Comparison of ENCODE assay signal across 11 cellular contexts in genomic region chr17:76273435-76273921, GRCh38. TPM values are rescaled to one million over a fixed set of nuclear protein-coding genes. Genes with fewer than 3 reads are reported as not detected.
DNase-seq lines count a peak whose midpoint lies in the region; ATAC-seq, FAIRE-seq and TF ChIP-seq lines count a peak whose summit lies in the region.
"Had no signal": no experiment of that assay in that cellular context is flagged by ENCODE, and none has a peak within 500 bp of the region (broad histone marks: within the 10 kb centered on the region; RNA-seq: fewer than 3 reads in every experiment).

No MANE protein-coding gene starts in this region.

- peak overlapping the region; percentile 54 for H3K27ac ChIP-seq in cardiac muscle cell
- peak overlapping the region in 1 of 10 donors; percentile 53 for H3K27ac ChIP-seq in heart right ventricle
- H3K27ac ChIP-seq in mesenchymal stem cell (ENCODE audit: low read length, poor library complexity, severe bottlenecking): no peak overlapping the region
- peak overlapping the region in 3 of 4 donors; percentile 10 to 84 (median 51) for H3K27ac ChIP-seq in upper lobe of left lung

- H3K9ac ChIP-seq in mesenchymal stem cell (ENCODE audit: low read length): no peak overlapping the region

- no peaks in the 10 kb centered on the region for H3K9me3 ChIP-seq in cardiac muscle cell (ENCODE audit: low read depth)
- H3K9me3 ChIP-seq in heart right ventricle: no peaks in the 10 kb centered on the region
- H3K9me3 ChIP-seq in mesenchymal stem cell (ENCODE audit: control insufficient read depth, low read length): no peaks in the 10 kb centered on the region
- no peaks in the 10 kb centered on the region for H3K9me3 ChIP-seq in upper lobe of left lung
- H3K9me3 ChIP-seq: BE2C had no signal

- H2AFZ ChIP-seq in mesenchymal stem cell (ENCODE audit: low read depth, low read length): no peak overlapping the region

- no peak overlapping the region for H4K8ac ChIP-seq in mesenchymal stem cell (ENCODE audit: low read length)

- no peaks in the 10 kb centered on the region for H3K9me3 Mint-ChIP-seq in activated CD8-positive, alpha-beta T cell treated with anti-CD3 and anti-CD28 coated beads for 36 hours
- H3K9me3 Mint-ChIP-seq: WTC11 had no signal

- intact Hi-C loops in heart right ventricle (cut with DNase I): loop anchor here in 1 of 10 donors (10.0 kb wide), 1 partner anchor 259 kb away; no protein-coding TSS in a partner anchor
- intact Hi-C loops in activated CD8-positive, alpha-beta T cell treated with anti-CD3 and anti-CD28 coated beads for 36 hours (cut with micrococcal nuclease): no loop called here

- no peak overlapping the region for H2BK12ac ChIP-seq in mesenchymal stem cell (ENCODE audit: low read length in 2 of 2)

- CTCF ChIA-PET in activated CD8-positive, alpha-beta T cell treated with anti-CD3 and anti-CD28 coated beads for 36 hours (lab: Charles Lee): interaction anchor here (1.0 to 5.0 kb wide), 11 partner anchors 9 to 259 kb away, joined by 3 to 84 read pairs (median 4); partner anchors contain the start of gene FOXJ1

- no peaks in the 10 kb centered on the region for H3K27me3 Mint-ChIP-seq in activated CD8-positive, alpha-beta T cell treated with anti-CD3 and anti-CD28 coated beads for 36 hours

- TF ChIP-seq POLR2A in upper lobe of left lung (IDR thresholded peaks at IDR 0.05) (peak in 1 of 4 donors; percentile 17), H54 (IDR thresholded peaks at IDR 0.05; ENCODE audit: low read depth, low read length) (no peak)

- peak overlapping the region; percentile 3 for H2BK5ac ChIP-seq in mesenchymal stem cell (ENCODE audit: low read depth, low read length, poor library complexity, severe bottlenecking)

- H3K4ac ChIP-seq in mesenchymal stem cell (ENCODE audit: low read depth in 1 of 2, low read length in 2 of 2): no peak overlapping the region

- H4K91ac ChIP-seq in mesenchymal stem cell (ENCODE audit: low read length): no peak overlapping the region

- POLR2A ChIA-PET in activated CD8-positive, alpha-beta T cell treated with anti-CD3 and anti-CD28 coated beads for 36 hours (lab: Charles Lee): interaction anchor here (0.8 to 28.3 kb wide), 12 partner anchors 22 to 203 kb away, joined by 3 to 960 read pairs (median 13); partner anchors contain the start of genes EXOC7, RNF157, SPHK1 and UBALD2

- H3K4me3 ChIP-seq in cardiac muscle cell: no peak overlapping the region
- no peak overlapping the region for H3K4me3 ChIP-seq in heart right ventricle
- H3K4me3 ChIP-seq in mesenchymal stem cell (ENCODE audit: insufficient read depth in 1 of 2, low read depth in 1 of 2, low read length in 2 of 2): no peak overlapping the region
- no peak overlapping the region for H3K4me3 ChIP-seq in upper lobe of left lung

- H3K27me3 ChIP-seq in cardiac muscle cell (no peaks in the 10 kb centered on the region), heart right ventricle (no peaks in the 10 kb centered on the region), mesenchymal stem cell (ENCODE audit: control insufficient read depth in 1 of 2, insufficient read depth in 1 of 2, low read length in 2 of 2) (no peaks in the 10 kb centered on the region), upper lobe of left lung (no peaks in the 10 kb centered on the region)
- H3K27me3 ChIP-seq: BE2C had no signal

- H3K4me2 ChIP-seq in mesenchymal stem cell (ENCODE audit: low read length, poor library complexity, severe bottlenecking): no peak overlapping the region

- no peak overlapping the region for H2BK15ac ChIP-seq in mesenchymal stem cell (ENCODE audit: low read depth, poor library complexity, severe bottlenecking)

- H3K36me3 ChIP-seq in cardiac muscle cell: peaks cover 2% of the 10 kb centered on the region
- peaks cover 0 to 30% (median 0%) of the 10 kb centered on the region in 9 donors for H3K36me3 ChIP-seq in heart right ventricle
- peaks cover 16 to 50% of the 10 kb centered on the region in 2 experiments for H3K36me3 ChIP-seq in mesenchymal stem cell (ENCODE audit: control insufficient read depth in 1 of 2, insufficient read depth in 2 of 2, low read depth in 1 of 2, low read length in 2 of 2)
- H3K36me3 ChIP-seq in upper lobe of left lung: peaks cover 2 to 25% (median 21%) of the 10 kb centered on the region in 4 donors
- H3K36me3 ChIP-seq: BE2C had no signal

- H3K36me3 Mint-ChIP-seq in activated CD8-positive, alpha-beta T cell treated with anti-CD3 and anti-CD28 coated beads for 36 hours (ENCODE audit: low read depth): peaks cover 30% of the 10 kb centered on the region
- H3K36me3 Mint-ChIP-seq: WTC11 had no signal

- no peak overlapping the region for H2AK5ac ChIP-seq in mesenchymal stem cell (ENCODE audit: low read length, severe bottlenecking)

- no peak overlapping the region for H3K18ac ChIP-seq in mesenchymal stem cell (ENCODE audit: low read depth in 1 of 2, low read length in 2 of 2)

- no peak for DNase-seq in cardiac muscle cell (ENCODE audit: low read depth in 1 of 2, low spot score in 1 of 2)
- DNase-seq in heart right ventricle: no peak
- peak; percentile 28 for DNase-seq in activated CD8-positive, alpha-beta T cell treated with anti-CD3 and anti-CD28 coated beads for 36 hours
- peak; percentile 46 for DNase-seq in mesenchymal stem cell
- DNase-seq in upper lobe of left lung: peak in 1 of 2 donors; percentile 70
- DNase-seq in NCI-H1105 (lab: John Stamatoyannopoulos, UW): no peak
- no peak for DNase-seq in NCI-H1048 (lab: John Stamatoyannopoulos, UW)
- DNase-seq in H54 (ENCODE audit: insufficient read length, low spot score): no peak
- DNase-seq: BE2C, RPMI8226 had no signal

- TF ChIP-seq CTCF in cardiac muscle cell (IDR thresholded peaks at IDR 0.05; ENCODE audit: low read depth, low read length): no peak
- TF ChIP-seq CTCF in heart right ventricle (IDR thresholded peaks at IDR 0.05): no peak
- no peak for TF ChIP-seq CTCF in activated CD8-positive, alpha-beta T cell treated with anti-CD3 and anti-CD28 coated beads for 36 hours (IDR thresholded peaks at IDR 0.05)
- no peak for TF ChIP-seq CTCF in upper lobe of left lung (IDR thresholded peaks at IDR 0.05)

- no peak overlapping the region for H3K14ac ChIP-seq in mesenchymal stem cell (ENCODE audit: low read length in 2 of 2)

- H3K4me3 Mint-ChIP-seq in activated CD8-positive, alpha-beta T cell treated with anti-CD3 and anti-CD28 coated beads for 36 hours: peak overlapping the region; percentile 96
- H3K4me3 Mint-ChIP-seq: WTC11 had no signal

- H3K4me1 ChIP-seq in cardiac muscle cell (ENCODE audit: low read depth) (peaks cover 35% of the 10 kb centered on the region), heart right ventricle (peaks cover 23 to 57% (median 42%) of the 10 kb centered on the region in 9 donors), mesenchymal stem cell (ENCODE audit: control insufficient read depth, insufficient read depth, low read depth, low read length) (peaks cover 65% of the 10 kb centered on the region), upper lobe of left lung (peaks cover 56 to 68% (median 59%) of the 10 kb centered on the region in 4 donors)

- peaks cover 50% of the 10 kb centered on the region for H3K4me1 Mint-ChIP-seq in activated CD8-positive, alpha-beta T cell treated with anti-CD3 and anti-CD28 coated beads for 36 hours (ENCODE audit: low read depth)

- WGBS in heart right ventricle, 2 donors: 92 to 93% methylated on average over 14 of the region's 14 CpGs
- 95% methylated on average over 14 of the region's 14 CpGs for WGBS in mesenchymal stem cell
- WGBS in upper lobe of left lung, 2 donors: 84% methylated on average over 9 of the region's 14 CpGs; no CpG with 5 or more reads in 1 of the 2 donors

- no peak for TF ChIP-seq EP300 in upper lobe of left lung (IDR thresholded peaks at IDR 0.05)

- H3K23ac ChIP-seq in mesenchymal stem cell (ENCODE audit: low read length in 2 of 2): no peak overlapping the region

- H2BK120ac ChIP-seq in mesenchymal stem cell (ENCODE audit: low read depth, low read length): no peak overlapping the region

- no peak for FAIRE-seq in H54 (lab: Jason Lieb, UNC)

- ATAC-seq in heart right ventricle: no peak
- no peak for ATAC-seq in activated CD8-positive, alpha-beta T cell treated with anti-CD3 and anti-CD28 coated beads for 36 hours
- ATAC-seq in upper lobe of left lung (ENCODE audit: low FRiP score in 2 of 2): no peak
- ATAC-seq: WTC11 had no signal

- H3K27ac Mint-ChIP-seq in activated CD8-positive, alpha-beta T cell treated with anti-CD3 and anti-CD28 coated beads for 36 hours: peak overlapping the region; percentile 99
- H3K27ac Mint-ChIP-seq: WTC11 had no signal

- H3K79me1 ChIP-seq in mesenchymal stem cell (replicated peaks; ENCODE audit: low read length, poor library complexity, severe bottlenecking): peaks cover 16% of the 10 kb centered on the region

RNA-seq across cellular contexts. Expression of gene UBALD2, which starts 8.3 kb away (rescaled TPM):
- total RNA-seq in cardiac muscle cell (13.5 and 23.2 TPM in 2 replicates), heart right ventricle (10 to 100 TPM; 22.2 to 50.7 (median 27.6) TPM), upper lobe of left lung (10 to 100 TPM in 5 of 6 donors, 1 to 10 TPM in 1; 8.4 to 74.9 (median 26.8) TPM)
- polyA plus RNA-seq in cardiac muscle cell (13.2 and 19.6 TPM in 2 replicates), heart right ventricle (10 to 100 TPM; 13.3 to 20.6 TPM)
- 100 to 1,000 TPM; 267 to 270 TPM for total RNA-seq in activated CD8-positive, alpha-beta T cell treated with anti-CD3 and anti-CD28 coated beads for 36 hours
- 74.6 TPM for polyA plus RNA-seq in mesenchymal stem cell (2013, experiment 1 of 2)
- 80.5 TPM for polyA plus RNA-seq in mesenchymal stem cell (2013, experiment 2 of 2)

RNA-seq across cellular contexts. Expression of gene RNF157, which starts 33.2 kb away (rescaled TPM):
- total RNA-seq in cardiac muscle cell (11.4 and 15.0 TPM in 2 replicates), heart right ventricle (10 to 100 TPM in 2 of 10 donors, 1 to 10 TPM in 8; 1.3 to 18.8 (median 3.4) TPM), upper lobe of left lung (10 to 100 TPM in 1 of 6 donors, 1 to 10 TPM in 5; 1.1 to 14.7 (median 2.5) TPM)
- polyA plus RNA-seq in cardiac muscle cell (11.0 and 15.2 TPM in 2 replicates), heart right ventricle (1 to 10 TPM; 2.2 to 6.9 TPM)
- 10 to 100 TPM; 37.2 to 44.5 TPM for total RNA-seq in activated CD8-positive, alpha-beta T cell treated with anti-CD3 and anti-CD28 coated beads for 36 hours
- 5.8 TPM for polyA plus RNA-seq in mesenchymal stem cell (2013, experiment 1 of 2)
- 5.5 TPM for polyA plus RNA-seq in mesenchymal stem cell (2013, experiment 2 of 2)

RNA-seq across cellular contexts. Expression of gene QRICH2, which starts 34.6 kb away (rescaled TPM):
- total RNA-seq in cardiac muscle cell (6.4 and 6.8 TPM in 2 replicates), heart right ventricle (1 to 10 TPM in 9 of 10 donors, under 1 TPM in 1; 0.98 to 2.7 (median 1.6) TPM), upper lobe of left lung (1 to 10 TPM; 1.7 to 9.4 (median 2.8) TPM)
- polyA plus RNA-seq in cardiac muscle cell (2.2 and 5.0 TPM in 2 replicates), heart right ventricle (1 to 10 TPM; 2.6 to 8.9 TPM)
- under 1 TPM; 0.49 to 0.52 TPM for total RNA-seq in activated CD8-positive, alpha-beta T cell treated with anti-CD3 and anti-CD28 coated beads for 36 hours
- polyA plus RNA-seq in mesenchymal stem cell (2013, experiment 1 of 2): 0.57 TPM
- 0.41 TPM for polyA plus RNA-seq in mesenchymal stem cell (2013, experiment 2 of 2)

Comparison
In these comparisons a context has a peak if more than half of its experiments do, and no peak if none do; other contexts are left out.
1. DNase-seq: peak in activated CD8-positive, alpha-beta T cell treated with anti-CD3 and anti-CD28 coated beads for 36 hours (single experiment) and mesenchymal stem cell (single experiment); none in cardiac muscle cell (0 of 2), heart right ventricle (0 of 2), NCI-H1105 (single experiment), NCI-H1048 (single experiment) and H54 (single experiment).